Comparison of ENCODE assay signal across 9 cellular contexts in genomic region chr4:185004562-185005208, GRCh38. TPM values are rescaled to one million over a fixed set of nuclear protein-coding genes. Genes with fewer than 3 reads are reported as not detected.
DNase-seq lines count a peak whose midpoint lies in the region; ATAC-seq and TF ChIP-seq lines count a peak whose summit lies in the region.
"Had no signal": no experiment of that assay in that cellular context is flagged by ENCODE, and none has a peak within 500 bp of the region (broad histone marks: within the 10 kb centered on the region; RNA-seq: fewer than 3 reads in every experiment).

No MANE protein-coding gene starts in this region.

- no peaks in the 10 kb centered on the region for H4K20me1 ChIP-seq in Loucy (ENCODE audit: insufficient read depth, low read length, poor library complexity, severe bottlenecking)

- H3K9me3 ChIP-seq in Loucy (ENCODE audit: insufficient read depth, low read depth, low read length) (no peaks in the 10 kb centered on the region), Peyer's patch (no peaks in the 10 kb centered on the region)

- H3K9ac ChIP-seq in Loucy (ENCODE audit: low read depth, low read length, poor library complexity, severe bottlenecking) = no peak overlapping the region

- no peaks in the 10 kb centered on the region for H3K36me3 ChIP-seq in Loucy (ENCODE audit: insufficient read depth, low read length)
- no peaks in the 10 kb centered on the region for H3K36me3 ChIP-seq in Peyer's patch

- H3K27ac ChIP-seq in Peyer's patch = no peak overlapping the region

- H3K4me3 ChIP-seq in Loucy (ENCODE audit: low read length, poor library complexity, severe bottlenecking) (peak overlapping the region; percentile 36), Peyer's patch (peak overlapping the region in 2 of 4 donors; percentile 14 to 29)

- no peaks in the 10 kb centered on the region for H3K36me3 Mint-ChIP-seq in brain

- ATAC-seq in GM21528 (IDR thresholded peaks at IDR 0.05; ENCODE audit: low FRiP score, unreplicated experiment) = peak; percentile 45

- TF ChIP-seq CTCF in Loucy (conservative IDR thresholded peaks at IDR 0.05; ENCODE audit: low read length) (no peak), brain (conservative IDR thresholded peaks at IDR 0.05) (no peak), Peyer's patch (IDR thresholded peaks at IDR 0.05) (no peak)

- no peaks in the 10 kb centered on the region for H3K9me2 ChIP-seq in Loucy (replicated peaks; ENCODE audit: low read depth, low read length)

- peaks cover 13% of the 10 kb centered on the region for H3K4me1 Mint-ChIP-seq in brain

- peaks cover 42% of the 10 kb centered on the region for H3K27me3 Mint-ChIP-seq in brain

- H2AFZ ChIP-seq in Loucy (ENCODE audit: low read length) = peak overlapping the region; percentile 74

- H3K4me2 ChIP-seq in Loucy (ENCODE audit: low read depth, low read length, poor library complexity, severe bottlenecking) = peak overlapping the region; percentile 55

- H3K4me3 Mint-ChIP-seq in brain = peak overlapping the region; percentile 51 to 76 (median 68)

- peaks cover 0 to 15% (median 6%) of the 10 kb centered on the region in 5 experiments for H3K9me3 Mint-ChIP-seq in brain

- H3K27me3 ChIP-seq in Loucy (ENCODE audit: insufficient read depth, low read length, poor library complexity, severe bottlenecking) = no peaks in the 10 kb centered on the region
- no peaks in the 10 kb centered on the region for H3K27me3 ChIP-seq in Peyer's patch

- DNase-seq in COR-L47 (lab: John Stamatoyannopoulos, UW) = peak; percentile 72
- peak; percentile 9 for DNase-seq in medulla oblongata (ENCODE audit: extremely low spot score)
- DNase-seq in kidney glomerular epithelial cell (lab: John Stamatoyannopoulos, UW) = no peak
- no peak for DNase-seq in Peyer's patch
- no peak for DNase-seq in NCI-H187 treated with DMSO at 0.1 percent for 48 hours (lab: John Stamatoyannopoulos, UW)

- H3F3A ChIP-seq in Loucy (ENCODE audit: low read depth) = no peaks in the 10 kb centered on the region

- no peaks in the 10 kb centered on the region for H3K79me2 ChIP-seq in Loucy (ENCODE audit: insufficient read depth, low read length)

- peak overlapping the region in 2 of 5 experiments; percentile 11 to 37 for H3K27ac Mint-ChIP-seq in brain

- H3K4me1 ChIP-seq in Loucy (ENCODE audit: insufficient read depth, low read length, poor library complexity, severe bottlenecking) = no peaks in the 10 kb centered on the region
- peaks cover 0 to 11% (median 0%) of the 10 kb centered on the region in 4 donors for H3K4me1 ChIP-seq in Peyer's patch

- no peak for TF ChIP-seq POLR2A in Peyer's patch (IDR thresholded peaks at IDR 0.05)

RNA-seq across cellular contexts. Expression of gene HELT, which starts 13.6 kb away (rescaled TPM):
- polyA plus RNA-seq in brain (ENCODE audit: insufficient read depth, low read depth, low replicate concordance) = not detected
- not detected for total RNA-seq in Peyer's patch
- total RNA-seq: subcutaneous adipose tissue had no signal

Comparison
In these comparisons a context has a peak if more than half of its experiments do, and no peak if none do; other contexts are left out.
1. DNase-seq: peak in COR-L47 (single experiment) and medulla oblongata (single experiment); none in kidney glomerular epithelial cell (single experiment), Peyer's patch (0 of 3) and NCI-H187 treated with DMSO at 0.1 percent for 48 hours (single experiment).